ENCODE assay signal across 1 cellular context in genomic region chr20:63636752-63637633, GRCh38.
TF ChIP-seq lines count a peak whose summit lies in the region.

No MANE protein-coding gene starts in this region.

TF ChIP-seq in IMR-90, 13 proteins besides CTCF, POLR2A, EP300 and RAD21:
- TF ChIP-seq MAZ (IDR thresholded peaks at IDR 0.05; ENCODE audit: borderline replicate concordance, low read depth, low read length): no peak
- TF ChIP-seq SMC3 (IDR thresholded peaks at IDR 0.05; ENCODE audit: low read depth, low read length): no peak
- no peak for TF ChIP-seq CHD1 (IDR thresholded peaks at IDR 0.05; ENCODE audit: low read depth, low read length)
- no peak for TF ChIP-seq BHLHE40 (IDR thresholded peaks at IDR 0.05; ENCODE audit: low read depth, low read length)
- TF ChIP-seq CEBPB (IDR thresholded peaks at IDR 0.05; ENCODE audit: low read depth, low read length): no peak
- no peak for TF ChIP-seq ELK1 (IDR thresholded peaks at IDR 0.05; ENCODE audit: borderline replicate concordance, low read depth, low read length)
- no peak for TF ChIP-seq USF2 (IDR thresholded peaks at IDR 0.05; ENCODE audit: low read depth, low read length)
- TF ChIP-seq MXI1 (IDR thresholded peaks at IDR 0.05; ENCODE audit: borderline replicate concordance, low read depth, low read length): no peak
- TF ChIP-seq MAFK (IDR thresholded peaks at IDR 0.05; ENCODE audit: low read depth, low read length): no peak
- TF ChIP-seq FOS (IDR thresholded peaks at IDR 0.05; ENCODE audit: low read depth, low read length): no peak
- TF ChIP-seq RCOR1 (IDR thresholded peaks at IDR 0.05; ENCODE audit: insufficient replicate concordance, low read length): no peak
- TF ChIP-seq NFE2L2 (IDR thresholded peaks at IDR 0.05; ENCODE audit: low read depth, low read length): no peak
- TF ChIP-seq RFX5 (IDR thresholded peaks at IDR 0.05; ENCODE audit: low read depth, low read length): no peak
